Comparison of ENCODE assay signal across 9 cellular contexts in the genomic region with DNA sequence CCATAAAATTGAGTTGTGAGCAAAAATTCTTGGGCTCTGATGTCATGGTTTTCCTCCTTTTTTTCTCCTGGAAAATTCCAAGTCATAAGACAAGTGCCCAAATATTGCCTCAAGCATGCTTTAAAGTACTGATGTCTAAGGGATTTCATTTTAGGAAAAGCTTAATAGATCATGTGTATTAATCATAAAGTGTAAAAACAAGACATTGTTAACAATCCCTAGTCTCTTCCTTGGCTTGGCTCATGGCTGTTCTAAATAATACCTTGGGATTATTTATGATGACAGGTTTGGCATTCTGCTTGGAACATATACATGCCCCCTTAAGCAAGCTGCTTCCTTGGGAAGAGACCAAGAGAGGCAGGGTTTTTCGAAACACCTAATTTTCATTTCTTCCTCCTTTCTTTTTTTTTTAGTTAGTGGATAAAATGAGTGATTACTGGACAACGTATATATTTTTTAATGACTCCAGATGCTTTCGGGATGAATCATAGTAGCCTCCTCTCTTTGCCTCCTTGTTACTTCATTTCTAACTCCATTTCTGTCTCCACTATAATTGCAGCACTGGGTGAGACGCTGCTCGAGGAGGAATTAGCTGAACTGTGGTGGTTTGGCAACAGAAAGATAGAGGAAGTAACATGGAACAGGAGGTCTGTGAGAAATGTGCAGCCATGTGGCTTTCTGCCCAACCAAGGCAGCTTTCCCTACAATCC.
A peak's percentile ranks its signal among the peaks of the same experiment; 100 is the strongest.
DNase-seq lines count a peak whose midpoint lies in the region; ATAC-seq and TF ChIP-seq lines count a peak whose summit lies in the region.
"Had no signal": no experiment of that assay in that cellular context is flagged by ENCODE, and none has a peak within 500 bp of the region (broad histone marks: within the 10 kb centered on the region; RNA-seq: fewer than 3 reads in every experiment).

No MANE protein-coding gene starts in this region.

- peaks cover 3% of the 10 kb centered on the region for H3K9me3 Mint-ChIP-seq in natural killer cell treated with Interleukin-12 subunit alpha and Interleukin-12 subunit beta and Interleukin-15 and Interleukin-18, amount 100 ng/mL, for 72 hours
- peaks cover 0 to 2% of the 10 kb centered on the region in 2 donors for H3K9me3 Mint-ChIP-seq in natural killer cell

- peak overlapping the region; percentile 49 for H3K4me3 ChIP-seq in SK-N-MC
- no peak overlapping the region for H3K4me3 ChIP-seq in heart left ventricle

- peaks cover 0 to 20% (median 0%) of the 10 kb centered on the region in 12 donors for H3K4me1 ChIP-seq in heart left ventricle

- H3K27me3 Mint-ChIP-seq in natural killer cell treated with Interleukin-12 subunit alpha and Interleukin-12 subunit beta and Interleukin-15 and Interleukin-18, amount 100 ng/mL, for 72 hours, result peaks cover 13% of the 10 kb centered on the region in 2 donors
- peaks cover 0 to 8% of the 10 kb centered on the region in 2 donors for H3K27me3 Mint-ChIP-seq in natural killer cell (ENCODE audit: low read depth in 2 of 2)

- 54 to 60% (median 59%) methylated on average over 5 of the region's 5 CpGs for WGBS in heart left ventricle, 4 donors

- H3K4me3 Mint-ChIP-seq in natural killer cell treated with Interleukin-12 subunit alpha and Interleukin-12 subunit beta and Interleukin-15 and Interleukin-18, amount 100 ng/mL, for 72 hours, result peak overlapping the region; percentile 15
- H3K4me3 Mint-ChIP-seq in natural killer cell, result no peak overlapping the region

- H3K36me3 Mint-ChIP-seq in natural killer cell treated with Interleukin-12 subunit alpha and Interleukin-12 subunit beta and Interleukin-15 and Interleukin-18, amount 100 ng/mL, for 72 hours, result no peaks in the 10 kb centered on the region
- H3K36me3 Mint-ChIP-seq in natural killer cell, result no peaks in the 10 kb centered on the region

- no peak for TF ChIP-seq POLR2A in heart left ventricle (IDR thresholded peaks at IDR 0.05)

- H3K27ac Mint-ChIP-seq in natural killer cell treated with Interleukin-12 subunit alpha and Interleukin-12 subunit beta and Interleukin-15 and Interleukin-18, amount 100 ng/mL, for 72 hours, result no peak overlapping the region
- H3K27ac Mint-ChIP-seq in natural killer cell, result no peak overlapping the region

- peaks cover 0 to 28% of the 10 kb centered on the region in 2 donors for H3K4me1 Mint-ChIP-seq in natural killer cell treated with Interleukin-12 subunit alpha and Interleukin-12 subunit beta and Interleukin-15 and Interleukin-18, amount 100 ng/mL, for 72 hours (ENCODE audit: low read depth in 2 of 2)
- no peaks in the 10 kb centered on the region for H3K4me1 Mint-ChIP-seq in natural killer cell

- peak overlapping the region; percentile 80 for H3K9ac ChIP-seq in SK-N-MC (ENCODE audit: insufficient read length)

- peak overlapping the region; percentile 100 for H3K27ac ChIP-seq in SK-N-MC
- no peak overlapping the region for H3K27ac ChIP-seq in heart left ventricle

- no peaks in the 10 kb centered on the region for H3K27me3 ChIP-seq in heart left ventricle

- TF ChIP-seq CTCF in natural killer cell (IDR thresholded peaks at IDR 0.05) (no peak), heart left ventricle (IDR thresholded peaks at IDR 0.05) (no peak)

- no peak for ATAC-seq in natural killer cell treated with Interleukin-12 subunit alpha and Interleukin-12 subunit beta and Interleukin-15 and Interleukin-18, amount 100 ng/mL, for 72 hours
- ATAC-seq in natural killer cell (no peak), heart left ventricle (peak; percentile 50 to 82 (median 72)), HG03354 (IDR thresholded peaks at IDR 0.05; ENCODE audit: poor library complexity, severe bottlenecking, unreplicated experiment) (no peak)

- H3K9me3 ChIP-seq in SK-N-MC (ENCODE audit: low read depth, low read length) (no peaks in the 10 kb centered on the region), heart left ventricle (no peaks in the 10 kb centered on the region)

- no peak for DNase-seq in natural killer cell treated with Interleukin-12 subunit alpha and Interleukin-12 subunit beta and Interleukin-15 and Interleukin-18, amount 100 ng/mL, for 72 hours (ENCODE audit: low spot score)
- DNase-seq in natural killer cell, result no peak
- peak; percentile 94 for DNase-seq in SK-N-MC (ENCODE audit: low read depth, low spot score)
- DNase-seq in heart left ventricle, result peak in 3 of 5 donors; percentile 15 to 49 (median 35)
- DNase-seq in effector CD4-positive, alpha-beta T cell, result no peak
- DNase-seq in activated naive CD4-positive, alpha-beta T cell (lab: John Stamatoyannopoulos, UW), result no peak
- DNase-seq in SW 1271 (lab: John Stamatoyannopoulos, UW), result no peak
- DNase-seq: dermis blood vessel endothelial cell had no signal

- intact Hi-C loops in natural killer cell (cut with micrococcal nuclease) (no loop called here), heart left ventricle (cut with DNase I) (loop anchor here in 1 of 10 donors (5.0 kb wide), 1 partner anchor 671 kb away; no protein-coding TSS in a partner anchor)

- H3K36me3 ChIP-seq in SK-N-MC (ENCODE audit: insufficient read depth, low read length), result no peaks in the 10 kb centered on the region
- no peaks in the 10 kb centered on the region for H3K36me3 ChIP-seq in heart left ventricle

Comparison
In these comparisons a context has a peak if more than half of its experiments do, and no peak if none do; other contexts are left out.
1. ATAC-seq: peak in heart left ventricle (4 of 4); none in natural killer cell treated with Interleukin-12 subunit alpha and Interleukin-12 subunit beta and Interleukin-15 and Interleukin-18, amount 100 ng/mL, for 72 hours (0 of 2), natural killer cell (0 of 3) and HG03354 (single experiment).
2. DNase-seq: peak in SK-N-MC (single experiment) and heart left ventricle (3 of 5); none in natural killer cell treated with Interleukin-12 subunit alpha and Interleukin-12 subunit beta and Interleukin-15 and Interleukin-18, amount 100 ng/mL, for 72 hours (single experiment), natural killer cell (single experiment), effector CD4-positive, alpha-beta T cell (single experiment), activated naive CD4-positive, alpha-beta T cell (0 of 4) and SW 1271 (0 of 2).